8 cellular contexts compared by ENCODE assay signal in the genomic region with DNA sequence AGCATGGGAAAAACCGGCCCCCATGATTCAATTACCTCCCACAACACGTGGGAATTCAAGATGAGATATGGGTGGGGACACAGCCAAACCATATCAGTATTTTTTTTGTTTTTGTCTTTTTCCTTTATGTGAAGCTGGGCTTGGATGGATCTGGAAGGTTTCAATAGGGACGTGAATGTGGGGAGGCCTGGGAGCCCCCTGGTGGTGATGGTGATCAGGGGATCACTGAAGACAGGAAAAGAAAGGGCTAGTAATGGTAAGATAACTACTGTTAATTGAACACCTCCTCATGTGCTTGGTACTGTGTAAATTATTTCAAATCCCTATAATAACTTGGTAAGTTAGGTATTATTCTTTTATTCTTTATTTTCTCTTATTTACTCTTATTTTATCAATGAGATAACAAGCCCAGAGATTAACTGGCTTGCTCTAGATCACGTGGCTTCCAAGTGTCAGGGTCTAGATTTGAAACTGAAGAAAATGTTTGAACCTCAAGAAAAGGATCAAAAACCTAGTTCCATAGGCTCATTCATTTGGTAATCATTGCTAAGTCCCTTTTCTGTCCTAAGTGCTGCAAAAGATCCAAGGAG.
DNase-seq lines count a peak whose midpoint lies in the region; ATAC-seq and TF ChIP-seq lines count a peak whose summit lies in the region.

No MANE protein-coding gene starts in this region.

- no peak for TF ChIP-seq EP300 in ovary (IDR thresholded peaks at IDR 0.05)

- TF ChIP-seq CTCF in body of pancreas (IDR thresholded peaks at IDR 0.05) (peak; percentile 19 to 64 (median 55)), lung (IDR thresholded peaks at IDR 0.05; ENCODE audit: control extremely low read depth, extremely low read depth) (peak; percentile 13), ovary (IDR thresholded peaks at IDR 0.05) (no peak)

- H3K4me3 ChIP-seq in MG63 (no peak overlapping the region), body of pancreas (no peak overlapping the region), lung (no peak overlapping the region), ovary (no peak overlapping the region)

- peak; percentile 22 for DNase-seq in NCI-H82 (lab: John Stamatoyannopoulos, UW)
- DNase-seq in NCI-H82 treated with DMSO at 0.1 percent for 48 hours (lab: John Stamatoyannopoulos, UW; ENCODE audit: unreplicated experiment), result no peak
- peak; percentile 39 for DNase-seq in MG63
- peak; percentile 44 to 70 (median 56) for DNase-seq in body of pancreas
- no peak for DNase-seq in lung (ENCODE audit: low spot score)
- DNase-seq in A172 (ENCODE audit: low spot score), result no peak
- DNase-seq in OCI-M2 (lab: John Stamatoyannopoulos, UW; ENCODE audit: unreplicated experiment), result no peak
- no peak for DNase-seq in ovary

- no peak for TF ChIP-seq POLR2A in body of pancreas (IDR thresholded peaks at IDR 0.05)
- no peak for TF ChIP-seq POLR2A in ovary (IDR thresholded peaks at IDR 0.05)

- H3K36me3 ChIP-seq in MG63 (no peaks in the 10 kb centered on the region), body of pancreas (replicated peaks in 1 of 2; ENCODE audit: insufficient read depth in 1 of 2, low read depth in 2 of 2) (no peaks in the 10 kb centered on the region), lung (ENCODE audit: control insufficient read depth in 2 of 2, insufficient read depth in 2 of 2, low read length in 2 of 2) (no peaks in the 10 kb centered on the region), ovary (no peaks in the 10 kb centered on the region)

- H3K27me3 ChIP-seq in MG63, result no peaks in the 10 kb centered on the region
- H3K27me3 ChIP-seq in body of pancreas, result no peaks in the 10 kb centered on the region
- no peaks in the 10 kb centered on the region for H3K27me3 ChIP-seq in lung (ENCODE audit: control insufficient read depth, insufficient read depth)
- H3K27me3 ChIP-seq in ovary, result no peaks in the 10 kb centered on the region

- no peaks in the 10 kb centered on the region for H3K9me3 ChIP-seq in MG63
- H3K9me3 ChIP-seq in body of pancreas, result no peaks in the 10 kb centered on the region
- no peaks in the 10 kb centered on the region for H3K9me3 ChIP-seq in lung (ENCODE audit: control insufficient read depth in 2 of 2, insufficient read depth in 1 of 2, low read length in 1 of 2)
- H3K9me3 ChIP-seq in ovary, result no peaks in the 10 kb centered on the region

- no peak for ATAC-seq in body of pancreas
- ATAC-seq in lung (ENCODE audit: insufficient read depth, low FRiP score), result peak; percentile 59

- intact Hi-C loops in body of pancreas (cut with DNase I) (no loop called here), ovary (cut with DNase I) (no loop called here)

- WGBS in body of pancreas, 2 donors, result 53 to 59% methylated on average over 4 of the region's 4 CpGs
- 69 to 79% methylated on average over 4 of the region's 4 CpGs for WGBS in lung, 2 donors
- WGBS in ovary, 3 donors, result 54 to 57% (median 55%) methylated on average over 4 of the region's 4 CpGs

- H3K27ac ChIP-seq in body of pancreas, result no peak overlapping the region
- H3K27ac ChIP-seq in lung (ENCODE audit: low read depth in 1 of 2, low read length in 1 of 2), result no peak overlapping the region
- H3K27ac ChIP-seq in ovary, result no peak overlapping the region

- H3K4me1 ChIP-seq in body of pancreas (peaks cover 7% of the 10 kb centered on the region), lung (ENCODE audit: control insufficient read depth in 2 of 2, insufficient read depth in 2 of 2, low read length in 2 of 2) (no peaks in the 10 kb centered on the region), ovary (ENCODE audit: insufficient read depth) (peaks cover 10% of the 10 kb centered on the region)

Comparison
In these comparisons a context has a peak if more than half of its experiments do, and no peak if none do; other contexts are left out.
1. DNase-seq: peak in NCI-H82 (single experiment), MG63 (single experiment) and body of pancreas (4 of 4); none in NCI-H82 treated with DMSO at 0.1 percent for 48 hours (single experiment), lung (single experiment), A172 (single experiment), OCI-M2 (single experiment) and ovary (0 of 5).
2. CTCF ChIP-seq: peak in body of pancreas (7 of 7) and lung (single experiment); none in ovary (0 of 3).